In genomic region chr5:74673011-74673790, GRCh38 we compare ENCODE assay signal across 9 cellular contexts. TPM values are rescaled to one million over a fixed set of nuclear protein-coding genes. Genes with fewer than 3 reads are reported as not detected.
DNase-seq lines count a peak whose midpoint lies in the region; ATAC-seq, FAIRE-seq and TF ChIP-seq lines count a peak whose summit lies in the region.
"Had no signal": no experiment of that assay in that cellular context is flagged by ENCODE, and none has a peak within 500 bp of the region (broad histone marks: within the 10 kb centered on the region; RNA-seq: fewer than 3 reads in every experiment).

No MANE protein-coding gene starts in this region.

- peak; percentile 87 for TF ChIP-seq RAD21 in HCT116 (IDR thresholded peaks at IDR 0.05; ENCODE audit: low read depth)

- intact Hi-C loops in HCT116 (cut with micrococcal nuclease), result loop anchor here (1.0 to 10.0 kb wide), 4 partner anchors 230 to 1582 kb away; no protein-coding TSS in a partner anchor
- intact Hi-C loops in pancreas (cut with DNase I), result loop anchor here in 1 of 3 donors (10.0 kb wide), 1 partner anchor 242 kb away; no protein-coding TSS in a partner anchor

- no peak overlapping the region for H3K27ac ChIP-seq in HCT116 (ENCODE audit: low read depth, low read length)
- no peak overlapping the region for H3K27ac ChIP-seq in RWPE1
- H3K27ac ChIP-seq in pancreas, result peak overlapping the region in 1 of 4 donors; percentile 9

- POLR2A ChIA-PET in HCT116 (lab: Charles Lee), result no interaction called here
- POLR2A ChIA-PET in RWPE1 (lab: Yijun Ruan, JAX; ENCODE audit: low non-redundant PET), result no interaction called here

- TF ChIP-seq CTCF in AG09319 (IDR thresholded peaks at IDR 0.05; ENCODE audit: low read depth, low read length) (peak; percentile 55), HCT116 (IDR thresholded peaks at IDR 0.05 in 2 of 3, conservative IDR thresholded peaks at IDR 0.05 in 1 of 3; ENCODE audit: borderline replicate concordance in 1 of 3, insufficient read depth in 1 of 3, low read depth in 2 of 3, low read length in 2 of 3) (peak; percentile 43 to 84 (median 49)), RWPE1 (conservative IDR thresholded peaks at IDR 0.05; ENCODE audit: low read depth) (peak; percentile 76), pancreas (IDR thresholded peaks at IDR 0.05) (no peak)

- no peak overlapping the region for H3K4me2 ChIP-seq in HCT116 (ENCODE audit: low read length)

- no peak for FAIRE-seq in pancreas (lab: Jason Lieb, UNC)

- no peak overlapping the region for H3K9ac ChIP-seq in HCT116 (ENCODE audit: low read length)

- no peaks in the 10 kb centered on the region for H4K20me1 ChIP-seq in HCT116 (ENCODE audit: insufficient read depth)

- H3K4me1 ChIP-seq in HCT116 (ENCODE audit: control insufficient read depth in 1 of 2, insufficient read depth in 2 of 2, low read length in 2 of 2), result peaks cover 0 to 6% of the 10 kb centered on the region in 2 experiments; a peak in 2 of 4 replicates
- H3K4me1 ChIP-seq in pancreas, result no peaks in the 10 kb centered on the region
- H3K4me1 ChIP-seq: HAP-1 had no signal

- H3K9me2 ChIP-seq in HCT116 (ENCODE audit: insufficient read depth), result no peaks in the 10 kb centered on the region

- ATAC-seq in HCT116, result peak; percentile 80
- peak in 3 of 4 donors; percentile 72 to 87 (median 84) for ATAC-seq in pancreas
- ATAC-seq in HG02852 (IDR thresholded peaks at IDR 0.05; ENCODE audit: unreplicated experiment), result no peak
- no peak for ATAC-seq in GM21723 (IDR thresholded peaks at IDR 0.05; ENCODE audit: unreplicated experiment)

- CTCF ChIA-PET in HCT116 (lab: Charles Lee), result interaction anchor here (0.7 to 2.9 kb wide), 3 partner anchors 230 to 247 kb away, joined by 4 to 10 read pairs (median 9); no protein-coding TSS in a partner anchor
- CTCF ChIA-PET in RWPE1 (lab: Yijun Ruan, JAX), result interaction anchor here (0.5 to 1.2 kb wide), 13 partner anchors 12 to 1831 kb away, joined by 3 to 6 read pairs (median 3); no protein-coding TSS in a partner anchor

- peak overlapping the region; percentile 19 for H2AFZ ChIP-seq in HCT116 (ENCODE audit: low read depth, low read length, poor library complexity, severe bottlenecking)

- 40 to 43% methylated on average over 6 of the region's 6 CpGs for WGBS in pancreas, 2 donors

- H3K36me3 ChIP-seq in HCT116 (ENCODE audit: control insufficient read depth in 1 of 2, insufficient read depth in 2 of 2, low read length in 2 of 2) (no peaks in the 10 kb centered on the region), pancreas (no peaks in the 10 kb centered on the region)
- H3K36me3 ChIP-seq: HAP-1 had no signal

- RAD21 ChIA-PET in HCT116 (lab: Charles Lee; ENCODE audit: low non-redundant PET in 1 of 2, low total read pairs in 2 of 2, uncharacterized antibody in 2 of 2, unreplicated experiment in 2 of 2), result no interaction called here

- no peaks in the 10 kb centered on the region for H3K79me2 ChIP-seq in HCT116 (ENCODE audit: insufficient read depth, low read length)

- DNase-seq in AG09319 (ENCODE audit: extremely low read depth, low read depth) (peak; percentile 18), HCT116 (ENCODE audit: low read depth, low spot score) (peak; percentile 24), RWPE1 (ENCODE audit: low spot score) (peak; percentile 45), fibroblast of peridontal ligament (ENCODE audit: extremely low read depth) (peak; percentile 77), pancreas (no peak), GM19238 (ENCODE audit: insufficient read length, low spot score) (no peak)

- no peaks in the 10 kb centered on the region for H3K9me3 ChIP-seq in HCT116 (ENCODE audit: control insufficient read depth in 1 of 2, insufficient read depth in 1 of 2, low read depth in 1 of 2, low read length in 2 of 2)
- H3K9me3 ChIP-seq in pancreas, result no peaks in the 10 kb centered on the region
- H3K9me3 ChIP-seq: HAP-1 had no signal

- no TSS peak for BruUV-seq in HCT116 (replicated peaks; lab: Mats Ljungman, UMichigan)

- TF ChIP-seq POLR2A in HCT116 (IDR thresholded peaks at IDR 0.05; ENCODE audit: borderline replicate concordance, extremely low read depth, insufficient read depth, insufficient read length), result no peak

- H3K27me3 ChIP-seq in HCT116 (ENCODE audit: insufficient read depth, low read length) (no peaks in the 10 kb centered on the region), pancreas (no peaks in the 10 kb centered on the region)

- H3K4me3 ChIP-seq in HCT116 (replicated peaks in 1 of 2; ENCODE audit: low read depth in 1 of 2, low read length in 2 of 2) (no peak overlapping the region), pancreas (peak overlapping the region in 1 of 4 donors; percentile 2)
- H3K4me3 ChIP-seq: HAP-1 had no signal

TF ChIP-seq in HCT116, 20 proteins besides CTCF, POLR2A, EP300 and RAD21:
- TF ChIP-seq YY1 (IDR thresholded peaks at IDR 0.05; ENCODE audit: extremely low read depth, insufficient replicate concordance, low read depth, low read length), result peak; percentile 44
- no peak for TF ChIP-seq MAX (IDR thresholded peaks at IDR 0.05)

RNA-seq across cellular contexts. Expression of gene HEXB, which starts 11.8 kb away (rescaled TPM):
- total RNA-seq in HCT116 (2021; ENCODE audit: unreplicated experiment) (123 TPM), pancreas (100 to 1,000 TPM in 2 of 6 donors, 10 to 100 TPM in 4; 59.2 to 140 (median 73.8) TPM)
- 99.7 and 132 TPM in 2 replicates for polyA plus RNA-seq in HCT116 (2012)
- polyA plus RNA-seq in pancreas, result 100 to 1,000 TPM in 1 of 2 donors, 10 to 100 TPM in 1; 82.8 to 127 TPM

RNA-seq across cellular contexts. Expression of gene ENC1, which starts 32.7 kb away (rescaled TPM):
- total RNA-seq in HCT116 (2021; ENCODE audit: unreplicated experiment), result 30.0 TPM
- 6.9 and 10.2 TPM in 2 replicates for polyA plus RNA-seq in HCT116 (2012)
- 10 to 100 TPM; 21.4 to 63.1 (median 28.5) TPM for total RNA-seq in pancreas
- polyA plus RNA-seq in pancreas, result 10 to 100 TPM; 21.3 to 26.3 TPM

Comparison
In these comparisons a context has a peak if more than half of its experiments do, and no peak if none do; other contexts are left out.
1. DNase-seq: peak in AG09319 (single experiment), HCT116 (single experiment), RWPE1 (single experiment) and fibroblast of peridontal ligament (single experiment); none in pancreas (0 of 6) and GM19238 (single experiment).
2. CTCF ChIP-seq: peak in AG09319 (single experiment), HCT116 (3 of 3) and RWPE1 (single experiment); none in pancreas (0 of 4).
3. ATAC-seq: peak in HCT116 (single experiment) and pancreas (3 of 4); none in HG02852 (single experiment) and GM21723 (single experiment).